8 cellular contexts compared by ENCODE assay signal in the genomic region with DNA sequence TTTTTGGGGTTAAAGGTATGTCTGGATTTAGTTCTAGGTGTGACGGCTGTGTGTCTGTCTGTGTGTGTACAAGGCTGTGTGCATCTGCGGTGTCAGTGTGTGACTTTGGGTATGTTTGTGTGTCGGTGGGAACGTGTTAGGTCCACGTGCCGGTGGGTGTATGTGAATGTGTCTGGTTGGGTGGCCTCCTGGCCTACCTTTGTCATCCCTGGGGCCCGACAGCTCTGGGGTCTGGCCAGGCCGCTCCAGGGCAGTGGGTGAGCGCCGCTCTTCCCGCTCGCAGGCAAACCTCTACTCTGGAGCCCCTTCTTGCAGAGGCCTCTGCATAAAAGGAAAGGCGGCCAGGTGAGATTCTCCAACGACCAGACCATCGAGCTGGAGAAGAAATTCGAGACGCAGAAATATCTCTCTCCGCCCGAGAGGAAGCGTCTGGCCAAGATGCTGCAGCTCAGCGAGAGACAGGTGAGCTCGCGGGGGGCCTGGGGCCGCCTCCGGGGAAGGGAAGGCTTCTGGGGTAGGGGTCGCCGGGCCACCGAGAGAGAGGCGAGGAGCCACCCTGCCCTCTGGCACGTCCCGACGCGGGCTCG. TPM values are rescaled to one million over a fixed set of nuclear protein-coding genes. Genes with fewer than 3 reads are reported as not detected.
DNase-seq lines count a peak whose midpoint lies in the region; ATAC-seq and TF ChIP-seq lines count a peak whose summit lies in the region.

No MANE protein-coding gene starts in this region.

- DNase-seq in HFFc6, result no peak
- no peak for DNase-seq in activated naive CD8-positive, alpha-beta T cell treated with anti-CD3 and anti-CD28 coated beads for 36 hours
- DNase-seq in left lung, result peak in 1 of 2 donors; percentile 82
- no peak for DNase-seq in stimulated activated naive CD8-positive, alpha-beta T cell treated with anti-CD3 and anti-CD28 coated beads, Interleukin-15, amount 100 ng/mL, for 72 hours
- no peak for DNase-seq in SK-N-DZ (ENCODE audit: low spot score)
- DNase-seq in SHP77 treated with DMSO at 0.1 percent for 48 hours (lab: John Stamatoyannopoulos, UW), result no peak
- no peak for DNase-seq in brain microvascular endothelial cell

- peaks cover 38% of the 10 kb centered on the region for H3K4me1 Mint-ChIP-seq in HFFc6 (ENCODE audit: low read depth)
- H3K4me1 Mint-ChIP-seq in activated naive CD8-positive, alpha-beta T cell treated with anti-CD3 and anti-CD28 coated beads for 36 hours, result peaks cover 20% of the 10 kb centered on the region
- peaks cover 31% of the 10 kb centered on the region for H3K4me1 Mint-ChIP-seq in stimulated activated naive CD8-positive, alpha-beta T cell treated with anti-CD3 and anti-CD28 coated beads, Interleukin-15, amount 100 ng/mL, for 72 hours

- H3K4me3 Mint-ChIP-seq in HFFc6, result peak overlapping the region; percentile 4; the same call in 1 of the 2 replicates
- H3K4me3 Mint-ChIP-seq in activated naive CD8-positive, alpha-beta T cell treated with anti-CD3 and anti-CD28 coated beads for 36 hours, result no peak overlapping the region
- peak overlapping the region; percentile 38 to 76 for H3K4me3 Mint-ChIP-seq in stimulated activated naive CD8-positive, alpha-beta T cell treated with anti-CD3 and anti-CD28 coated beads, Interleukin-15, amount 100 ng/mL, for 72 hours

- in situ Hi-C loops in brain microvascular endothelial cell (cut with HindIII; ENCODE audit: low pct_ligation_motif_present, low sequenced_read_pairs), result no loop called here

- peaks cover 8% of the 10 kb centered on the region for H3K36me3 Mint-ChIP-seq in HFFc6 (ENCODE audit: low read depth)
- H3K36me3 Mint-ChIP-seq in activated naive CD8-positive, alpha-beta T cell treated with anti-CD3 and anti-CD28 coated beads for 36 hours, result no peaks in the 10 kb centered on the region

- H3K4me3 ChIP-seq in left lung (peak overlapping the region; percentile 50 to 87), brain microvascular endothelial cell (ENCODE audit: low read depth, low read length) (no peak overlapping the region)

- H3K9me3 Mint-ChIP-seq in HFFc6, result no peaks in the 10 kb centered on the region; the same call in 1 of the 2 replicates
- H3K9me3 Mint-ChIP-seq in activated naive CD8-positive, alpha-beta T cell treated with anti-CD3 and anti-CD28 coated beads for 36 hours, result peaks cover 2% of the 10 kb centered on the region
- H3K9me3 Mint-ChIP-seq in stimulated activated naive CD8-positive, alpha-beta T cell treated with anti-CD3 and anti-CD28 coated beads, Interleukin-15, amount 100 ng/mL, for 72 hours, result no peaks in the 10 kb centered on the region

- ATAC-seq in left lung (no peak), GM19035 (IDR thresholded peaks at IDR 0.05; ENCODE audit: unreplicated experiment) (no peak)
- ATAC-seq in stimulated activated naive CD8-positive, alpha-beta T cell treated with anti-CD3 and anti-CD28 coated beads, Interleukin-15, amount 100 ng/mL, for 72 hours, result no peak

- H3K27ac Mint-ChIP-seq in HFFc6, result no peak overlapping the region
- peak overlapping the region; percentile 5 for H3K27ac Mint-ChIP-seq in activated naive CD8-positive, alpha-beta T cell treated with anti-CD3 and anti-CD28 coated beads for 36 hours
- no peak overlapping the region for H3K27ac Mint-ChIP-seq in stimulated activated naive CD8-positive, alpha-beta T cell treated with anti-CD3 and anti-CD28 coated beads, Interleukin-15, amount 100 ng/mL, for 72 hours

- TF ChIP-seq CTCF in HFFc6 (IDR thresholded peaks at IDR 0.05), result no peak
- TF ChIP-seq CTCF in left lung (IDR thresholded peaks at IDR 0.05), result no peak
- no peak for TF ChIP-seq CTCF in brain microvascular endothelial cell (IDR thresholded peaks at IDR 0.05; ENCODE audit: low read depth, low read length, missing control alignments)

- H3K27me3 ChIP-seq in left lung (peaks cover 12 to 51% of the 10 kb centered on the region in 2 donors), brain microvascular endothelial cell (replicated peaks) (no peaks in the 10 kb centered on the region)

- H3K4me1 ChIP-seq in left lung, result peaks cover 0 to 43% of the 10 kb centered on the region in 2 donors

- H3K27ac ChIP-seq in left lung (peak overlapping the region; percentile 82 to 99), brain microvascular endothelial cell (no peak overlapping the region)

- no peaks in the 10 kb centered on the region for H3K9me3 ChIP-seq in left lung

- H3K36me3 ChIP-seq in left lung, result peaks cover 0 to 21% of the 10 kb centered on the region in 2 donors
- no peaks in the 10 kb centered on the region for H3K36me3 ChIP-seq in brain microvascular endothelial cell (replicated peaks)

- intact Hi-C loops in left lung (cut with DNase I), result no loop called here

- H3K27me3 Mint-ChIP-seq in HFFc6 (ENCODE audit: insufficient read depth), result peaks cover 9% of the 10 kb centered on the region; the same call in 1 of the 2 replicates
- H3K27me3 Mint-ChIP-seq in activated naive CD8-positive, alpha-beta T cell treated with anti-CD3 and anti-CD28 coated beads for 36 hours, result peaks cover 78% of the 10 kb centered on the region
- H3K27me3 Mint-ChIP-seq in stimulated activated naive CD8-positive, alpha-beta T cell treated with anti-CD3 and anti-CD28 coated beads, Interleukin-15, amount 100 ng/mL, for 72 hours, result peaks cover 80% of the 10 kb centered on the region

RNA-seq across cellular contexts. Expression of a gene that starts 2.4 kb away (rescaled TPM):
- 1 to 10 TPM; 2.4 to 5.0 (median 4.6) TPM for total RNA-seq in HFFc6 (2021; fragmentation: NEBNext Ultra II Directional; extraction: Animal tissue kit (Norgen Biotek cat#: 25700))
- total RNA-seq in activated naive CD8-positive, alpha-beta T cell treated with anti-CD3 and anti-CD28 coated beads for 36 hours, result under 1 TPM; 0.38 to 0.56 TPM
- total RNA-seq in left lung, result 10 to 100 TPM; 13.7 to 22.8 TPM
- 0.53 and 2.4 TPM in 2 replicates for polyA plus RNA-seq in SK-N-DZ (2014; cell fraction: cytosol; rRNA removed)
- polyA plus RNA-seq in SK-N-DZ (2014; cell fraction: nucleus; rRNA removed), result 1.4 and 5.1 TPM in 2 replicates
